ENCODE assay signal across 24 cellular contexts in the genomic region with DNA sequence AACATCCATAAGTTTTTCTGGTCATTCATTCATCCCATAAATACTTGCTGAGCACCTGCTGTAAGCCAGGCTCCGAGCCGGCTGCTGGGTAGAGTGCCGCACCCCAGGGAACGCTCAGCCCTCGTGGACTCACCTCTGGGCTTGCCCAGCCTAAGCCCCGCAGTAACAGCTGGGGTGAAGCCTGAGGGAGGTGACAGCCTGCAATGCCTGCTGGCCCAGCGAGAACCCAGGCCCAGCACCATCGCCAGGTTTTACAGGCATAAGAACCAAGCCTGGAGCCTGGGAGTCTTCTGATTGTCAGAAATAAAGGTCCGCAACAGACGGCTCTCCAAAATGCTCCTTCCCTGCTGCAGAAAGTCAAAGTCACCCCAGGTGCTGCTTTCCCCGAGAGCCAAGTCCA.
"Had no signal": no experiment of that assay in that cellular context is flagged by ENCODE, and none has a peak within 500 bp of the region (broad histone marks: within the 10 kb centered on the region; RNA-seq: fewer than 3 reads in every experiment).

No MANE protein-coding gene starts in this region.

- H3K9me3 Mint-ChIP-seq: activated CD4-positive, alpha-beta memory T cell treated with anti-CD3 and anti-CD28 coated beads for 36 hours; activated CD4-positive, alpha-beta T cell treated with anti-CD3 and anti-CD28 coated beads, Interleukin-2, amount 10 ng/mL, durations not matched to agents 24 days and 14 days; activated naive CD4-positive, alpha-beta T cell treated with anti-CD3 and anti-CD28 coated beads, Interleukin-2, amount 50 U/mL, for 72 hours; activated T-cell treated with anti-CD3 and anti-CD28 coated beads, Interleukin-2, amount 50 U/mL, for 72 hours; central memory CD8-positive, alpha-beta T cell; naive B cell; nephron progenitor cell had no signal

- H3K27me3 Mint-ChIP-seq: activated CD4-positive, alpha-beta memory T cell treated with anti-CD3 and anti-CD28 coated beads for 36 hours; activated CD4-positive, alpha-beta T cell treated with anti-CD3 and anti-CD28 coated beads, Interleukin-2, amount 10 ng/mL, durations not matched to agents 24 days and 14 days; central memory CD8-positive, alpha-beta T cell; naive B cell; T-helper 17 cell had no signal

- H3K4me3 ChIP-seq: breast epithelium, pancreas, psoas muscle, smooth muscle cell, suprapubic skin, tibial artery had no signal

- H3K36me3 Mint-ChIP-seq: activated CD4-positive, alpha-beta memory T cell treated with anti-CD3 and anti-CD28 coated beads for 36 hours; activated naive CD4-positive, alpha-beta T cell treated with anti-CD3 and anti-CD28 coated beads, Interleukin-2, amount 50 U/mL, for 72 hours; naive B cell had no signal

- H3K27ac Mint-ChIP-seq: activated CD4-positive, alpha-beta memory T cell treated with anti-CD3 and anti-CD28 coated beads for 36 hours; activated CD4-positive, alpha-beta T cell treated with anti-CD3 and anti-CD28 coated beads, Interleukin-2, amount 10 ng/mL, durations not matched to agents 24 days and 14 days; activated naive CD4-positive, alpha-beta T cell treated with anti-CD3 and anti-CD28 coated beads, Interleukin-2, amount 50 U/mL, for 72 hours; activated T-cell treated with anti-CD3 and anti-CD28 coated beads, Interleukin-2, amount 50 U/mL, for 72 hours; nephron progenitor cell; T-helper 17 cell had no signal

- H3K27ac ChIP-seq: breast epithelium, pancreas, psoas muscle, suprapubic skin, WERI-Rb-1 had no signal

- H3K27me3 ChIP-seq: breast epithelium, pancreas, suprapubic skin, tibial artery had no signal

- H3K4me1 Mint-ChIP-seq: activated CD4-positive, alpha-beta T cell treated with anti-CD3 and anti-CD28 coated beads, Interleukin-2, amount 10 ng/mL, durations not matched to agents 24 days and 14 days had no signal

- H3K4me3 Mint-ChIP-seq: activated CD4-positive, alpha-beta memory T cell treated with anti-CD3 and anti-CD28 coated beads for 36 hours; activated CD4-positive, alpha-beta T cell treated with anti-CD3 and anti-CD28 coated beads, Interleukin-2, amount 10 ng/mL, durations not matched to agents 24 days and 14 days; activated T-cell treated with anti-CD3 and anti-CD28 coated beads, Interleukin-2, amount 50 U/mL, for 72 hours; central memory CD8-positive, alpha-beta T cell; naive B cell; nephron progenitor cell; T-helper 17 cell had no signal

- ATAC-seq: activated CD4-positive, CD25-positive, alpha-beta regulatory T cell treated with anti-CD3 and anti-CD28 coated beads, Interleukin-2, amount 50 U/mL, for 24 hours; activated naive CD4-positive, alpha-beta T cell treated with anti-CD3 and anti-CD28 coated beads, Interleukin-2, amount 50 U/mL, for 72 hours; activated T-cell treated with anti-CD3 and anti-CD28 coated beads, Interleukin-2, amount 50 U/mL, for 72 hours; left ventricle myocardium superior; pancreas; psoas muscle; T-helper 17 cell had no signal

- H3K36me3 ChIP-seq: breast epithelium, WERI-Rb-1 had no signal

- DNase-seq: activated CD4-positive, alpha-beta memory T cell treated with anti-CD3 and anti-CD28 coated beads for 36 hours; activated CD4-positive, alpha-beta T cell treated with anti-CD3 and anti-CD28 coated beads, Interleukin-2, amount 10 ng/mL, durations not matched to agents 24 days and 14 days; activated naive CD4-positive, alpha-beta T cell; activated T-cell treated with anti-CD3 and anti-CD28 coated beads for 4 hours; activated T-cell treated with anti-CD3 and anti-CD28 coated beads, Interleukin-2, amount 50 U/mL, for 72 hours; effector CD8-positive, alpha-beta T cell; left ventricle myocardium superior; naive B cell; nephron progenitor cell; nucleus accumbens; psoas muscle; stimulated activated CD4-positive, alpha-beta T cell treated with anti-CD3 and anti-CD28 coated beads, Interleukin-15, amount 100 ng/mL, for 24 hours; stimulated activated naive CD4-positive, alpha-beta T cell; T-helper 17 cell; T1000; tibial artery; WERI-Rb-1 had no signal
